ENCODE assay signal across 1 cellular context in the genomic region with DNA sequence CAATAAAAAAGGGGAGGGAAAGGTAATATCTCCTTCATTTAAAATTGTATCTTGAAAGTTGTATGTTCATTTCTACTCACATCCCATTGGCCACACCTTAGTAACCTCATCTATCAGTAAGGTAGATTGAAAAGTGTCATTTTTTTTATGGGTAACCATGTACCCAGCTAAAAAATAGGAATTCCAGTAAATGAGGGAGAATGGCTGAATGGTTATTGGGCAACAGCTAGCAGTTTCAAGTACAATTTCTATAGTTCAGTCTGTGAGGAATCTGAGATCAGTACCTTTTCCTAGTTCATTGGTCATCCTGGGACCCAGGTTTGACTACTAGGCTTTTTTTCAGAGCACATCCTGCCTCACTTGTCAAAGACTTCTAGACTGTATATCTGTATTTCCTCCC.
TF ChIP-seq lines count a peak whose summit lies in the region.

No MANE protein-coding gene starts in this region.

TF ChIP-seq in GM23338, 12 proteins besides CTCF, POLR2A, EP300 and RAD21:
- TF ChIP-seq EZH2 (IDR thresholded peaks at IDR 0.05; ENCODE audit: low read depth, unreplicated experiment) = no peak
- no peak for TF ChIP-seq EZH2phosphoT487 (IDR thresholded peaks at IDR 0.05; ENCODE audit: unreplicated experiment)
- no peak for TF ChIP-seq JUNB (IDR thresholded peaks at IDR 0.05; ENCODE audit: unreplicated experiment)
- no peak for TF ChIP-seq POLR2AphosphoS5 (IDR thresholded peaks at IDR 0.05; ENCODE audit: low read depth)
- TF ChIP-seq ZNF331 (CRISPR knock-in tag; IDR thresholded peaks at IDR 0.05; ENCODE audit: low read depth) = no peak
- no peak for TF ChIP-seq ZNF462 (CRISPR knock-in tag; IDR thresholded peaks at IDR 0.05)
- no peak for TF ChIP-seq ETS1 (IDR thresholded peaks at IDR 0.05)
- TF ChIP-seq REST (IDR thresholded peaks at IDR 0.05; ENCODE audit: unreplicated experiment) = no peak
- TF ChIP-seq STAT1 (IDR thresholded peaks at IDR 0.05; ENCODE audit: unreplicated experiment) = no peak
- TF ChIP-seq NANOG (IDR thresholded peaks at IDR 0.05; ENCODE audit: borderline replicate concordance) = no peak
- no peak for TF ChIP-seq CREB1 (CRISPR knock-in tag; IDR thresholded peaks at IDR 0.05; ENCODE audit: low read depth)
- TF ChIP-seq ZNF114 (CRISPR knock-in tag; IDR thresholded peaks at IDR 0.05) = no peak
